In the genomic region with DNA sequence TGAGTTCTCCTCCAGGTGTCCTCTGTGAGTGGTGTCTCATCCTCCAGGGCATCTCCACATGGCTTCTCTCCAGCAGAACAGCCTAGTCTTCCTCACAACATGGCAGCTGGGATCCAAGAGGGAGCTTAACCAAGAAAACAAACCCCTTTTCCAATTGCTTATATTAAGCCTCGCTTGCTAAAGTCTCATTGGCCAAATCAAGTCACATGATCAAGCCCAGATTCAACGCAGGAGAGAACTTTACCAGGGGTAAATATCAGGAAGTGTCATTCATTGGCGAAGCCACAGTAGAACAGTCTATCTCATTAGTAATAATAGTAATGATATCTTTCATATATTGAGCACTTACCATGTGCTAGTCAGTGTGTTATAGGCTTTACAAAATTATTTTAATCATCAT, we compare ENCODE assay signal across 17 cellular contexts. TPM values are rescaled to one million over a fixed set of nuclear protein-coding genes. Genes with fewer than 3 reads are reported as not detected.
DNase-seq lines count a peak whose midpoint lies in the region; ATAC-seq, FAIRE-seq and TF ChIP-seq lines count a peak whose summit lies in the region.
"Had no signal": no experiment of that assay in that cellular context is flagged by ENCODE, and none has a peak within 500 bp of the region (broad histone marks: within the 10 kb centered on the region; RNA-seq: fewer than 3 reads in every experiment).

No MANE protein-coding gene starts in this region.

- in situ Hi-C loops in GM12878 (cut with MboI) = no loop called here

- WGBS in GM12878 (ENCODE audit: insufficient coverage, insufficient replicate concordance, low lambda C conversion rate, missing lambda C conversion rate) = 64% methylated on average over 3 of the region's 3 CpGs

- H3K27ac Mint-ChIP-seq in activated CD4-positive, alpha-beta T cell treated with anti-CD3 and anti-CD28 coated beads for 36 hours = peak overlapping the region; percentile 6

- H3K36me3 Mint-ChIP-seq in activated CD4-positive, alpha-beta T cell treated with anti-CD3 and anti-CD28 coated beads for 36 hours (ENCODE audit: low read depth) = no peaks in the 10 kb centered on the region

- TF ChIP-seq CTCF in GM12878 (IDR thresholded peaks at IDR 0.05 in 2 of 3, conservative IDR thresholded peaks at IDR 0.05 in 1 of 3; ENCODE audit: control insufficient read depth in 2 of 3, extremely low read depth in 1 of 3, insufficient read depth in 1 of 3, low read depth in 3 of 3, low read length in 3 of 3) (no peak), foreskin keratinocyte (conservative IDR thresholded peaks at IDR 0.05) (no peak)

- no TSS peak for BruUV-seq in GM12878 (replicated peaks; lab: Mats Ljungman, UMichigan)

- H2AFZ ChIP-seq in GM12878 (ENCODE audit: control insufficient read depth, low read depth, low read length) = no peak overlapping the region

- H3K79me2 ChIP-seq in GM12878 (ENCODE audit: control insufficient read depth, insufficient read depth, low read length) = peaks cover 30% of the 10 kb centered on the region

- SMC1A ChIA-PET in GM12878 (lab: Charles Lee; ENCODE audit: uncharacterized antibody, unreplicated experiment) = interaction anchor here (0.8 to 10.2 kb wide), 18 partner anchors 11 to 233 kb away, joined by 3 to 178 read pairs (median 23); a partner anchor contains a TSS

- peaks cover 3% of the 10 kb centered on the region for H3K9me3 Mint-ChIP-seq in activated CD4-positive, alpha-beta T cell treated with anti-CD3 and anti-CD28 coated beads for 36 hours (ENCODE audit: low read depth)

- FAIRE-seq in GM12878 (lab: Jason Lieb, UNC) = peak; percentile 61

- RAD21 ChIA-PET in GM12878 (lab: Charles Lee; ENCODE audit: unreplicated experiment) = interaction anchor here (1.3 to 9.9 kb wide), 13 partner anchors 11 to 214 kb away, joined by 3 to 176 read pairs (median 16); a partner anchor contains a TSS

- no peak overlapping the region for H3K9ac ChIP-seq in GM12878 (ENCODE audit: control insufficient read depth, insufficient read depth, low read length)
- H3K9ac ChIP-seq: BLaER1 had no signal

- DNase-seq in activated CD4-positive, alpha-beta T cell treated with anti-CD3 and anti-CD28 coated beads for 36 hours = no peak
- DNase-seq in activated CD4-positive, alpha-beta T cell treated with anti-CD3 and anti-CD28 coated beads, Interleukin-2, amount 50 U/mL, for 4 hours = no peak
- DNase-seq in NAMALWA (ENCODE audit: low spot score) = peak; percentile 7
- DNase-seq in GM12878 (ENCODE audit: low read depth, low spot score) = no peak
- DNase-seq in foreskin keratinocyte = no peak
- DNase-seq in effector CD8-positive, alpha-beta T cell (lab: John Stamatoyannopoulos, UW) = no peak
- DNase-seq in activated CD4-positive, alpha-beta T cell treated with anti-CD3 and anti-CD28 coated beads, Interleukin-2, amount 50 U/mL, for 1 hour = no peak
- DNase-seq: DMS 273 treated with DMSO at 0.1 percent for 48 hours; Kasumi-1; MM.1S; NCI-H1105; NCI-H187; NCI-H345; NK-92 treated with Interleukin-12 subunit alpha and Interleukin-12 subunit beta, amount 100 ng/mL, for 24 hours; RPMI8226 had no signal

- TF ChIP-seq EP300 in GM12878 (IDR thresholded peaks at IDR 0.05; ENCODE audit: borderline replicate concordance in 1 of 2, control insufficient read depth in 1 of 2, low read depth in 2 of 2, low read length in 2 of 2) = no peak

- no peaks in the 10 kb centered on the region for H3K27me3 ChIP-seq in GM12878 (replicated peaks in 1 of 2; ENCODE audit: control insufficient read depth in 2 of 2, insufficient read depth in 2 of 2, low read length in 1 of 2)
- H3K27me3 ChIP-seq in foreskin keratinocyte = no peaks in the 10 kb centered on the region
- H3K27me3 ChIP-seq: BLaER1 had no signal

- H4K20me1 ChIP-seq in GM12878 (ENCODE audit: control insufficient read depth, insufficient read depth) = no peaks in the 10 kb centered on the region
- H4K20me1 ChIP-seq: BLaER1 had no signal

- CTCF ChIA-PET in activated CD4-positive, alpha-beta T cell treated with anti-CD3 and anti-CD28 coated beads for 36 hours (lab: Charles Lee) = interaction anchor here (0.6 to 1.5 kb wide), 2 partner anchors 11 to 36 kb away, joined by 3 to 5 read pairs; no protein-coding TSS in a partner anchor
- CTCF ChIA-PET in GM12878 (lab: Yijun Ruan, JAX) = interaction anchor here (1.0 to 7.1 kb wide), 11 partner anchors 11 to 263 kb away, joined by 3 to 32 read pairs (median 4); no protein-coding TSS in a partner anchor

- POLR2A ChIA-PET in activated CD4-positive, alpha-beta T cell treated with anti-CD3 and anti-CD28 coated beads for 36 hours (lab: Charles Lee) = interaction anchor here (0.6 kb wide), 1 partner anchor 254 kb away, joined by 3 read pairs; no protein-coding TSS in a partner anchor
- POLR2A ChIA-PET in GM12878 (lab: Charles Lee) = interaction anchor here (0.6 to 10.2 kb wide), 18 partner anchors 10 to 1130 kb away, joined by 3 to 166 read pairs (median 4); no protein-coding TSS in a partner anchor

- H3K4me2 ChIP-seq in GM12878 (ENCODE audit: control insufficient read depth, insufficient read depth) = 0 out of 2 replicates have a peak overlapping the region, but pooled peaks have one; percentile 34
- H3K4me2 ChIP-seq: BLaER1 had no signal

- no peaks in the 10 kb centered on the region for H3K36me3 ChIP-seq in GM12878 (ENCODE audit: control insufficient read depth in 2 of 2, insufficient read depth in 2 of 2, low read length in 1 of 2)
- H3K36me3 ChIP-seq: BLaER1 had no signal

- no peak for TF ChIP-seq RAD21 in GM12878 (IDR thresholded peaks at IDR 0.05; ENCODE audit: insufficient read depth, low read depth, low read length)

- H3K9me3 ChIP-seq in GM12878 (replicated peaks; ENCODE audit: control insufficient read depth, insufficient read depth, low read length) = no peaks in the 10 kb centered on the region; the same call in 2 of the 3 replicates
- H3K9me3 ChIP-seq: BLaER1 had no signal

- H3K4me3 Mint-ChIP-seq in activated CD4-positive, alpha-beta T cell treated with anti-CD3 and anti-CD28 coated beads for 36 hours = no peak overlapping the region

- peaks cover 67% of the 10 kb centered on the region for H3K4me1 Mint-ChIP-seq in activated CD4-positive, alpha-beta T cell treated with anti-CD3 and anti-CD28 coated beads for 36 hours

- no peak overlapping the region; the same call in 1 of the 2 replicates for H3K4me3 ChIP-seq in GM12878
- H3K4me3 ChIP-seq: BLaER1 had no signal

- no peak for TF ChIP-seq POLR2A in GM12878 (IDR thresholded peaks at IDR 0.05; ENCODE audit: low read depth, low read length)

- no peaks in the 10 kb centered on the region for H3K27me3 Mint-ChIP-seq in activated CD4-positive, alpha-beta T cell treated with anti-CD3 and anti-CD28 coated beads for 36 hours

- ATAC-seq in activated CD4-positive, alpha-beta T cell treated with anti-CD3 and anti-CD28 coated beads for 36 hours = no peak
- ATAC-seq in GM12878 = peak; percentile 8
- ATAC-seq in HG03565 (IDR thresholded peaks at IDR 0.05; ENCODE audit: unreplicated experiment) = no peak
- no peak for ATAC-seq in foreskin keratinocyte

- H3K27ac ChIP-seq in GM12878 (ENCODE audit: control insufficient read depth, insufficient read depth) (peak overlapping the region; percentile 57), foreskin keratinocyte (no peak overlapping the region)
- H3K27ac ChIP-seq: BLaER1 had no signal

- peaks cover 27% of the 10 kb centered on the region for H3K4me1 ChIP-seq in GM12878 (ENCODE audit: control insufficient read depth, insufficient read depth, low read length)
- H3K4me1 ChIP-seq in foreskin keratinocyte = no peaks in the 10 kb centered on the region

- intact Hi-C loops in activated CD4-positive, alpha-beta T cell treated with anti-CD3 and anti-CD28 coated beads for 36 hours (cut with DNase I, micrococcal nuclease) = no loop called here
- intact Hi-C loops in GM12878 (cut with micrococcal nuclease; ENCODE audit: unreplicated experiment) = no loop called here

TF ChIP-seq in GM12878, 131 proteins besides CTCF, POLR2A, EP300 and RAD21 (continues in another document):
- TF ChIP-seq POLR2AphosphoS5 (IDR thresholded peaks at IDR 0.05; ENCODE audit: low read length) = 0 out of 2 replicates have a peak, but pooled peaks have one; percentile 45

RNA-seq across cellular contexts. Expression of a gene that starts 53.1 kb away (rescaled TPM):
- 10 to 100 TPM; 16.4 to 25.2 TPM for total RNA-seq in activated CD4-positive, alpha-beta T cell treated with anti-CD3 and anti-CD28 coated beads for 36 hours
- 36.3 and 37.4 TPM in 2 replicates for total RNA-seq in GM12878 (2013; cell fraction: nucleolus; rRNA removed)
- total RNA-seq in GM12878 (2014; rRNA removed) = 36.2 and 36.9 TPM in 2 replicates
- total RNA-seq in GM12878 (2014; rRNA removed; fragmentation: Illumina TruSeq; extraction: Trizol) = 44.6 and 46.5 TPM in 2 replicates
- 63.1 and 67.6 TPM in 2 replicates for total RNA-seq in GM12878 (2021)
- polyA plus RNA-seq in GM12878 (2011; ENCODE audit: low read depth) = 8.8 TPM
- 47.3 and 47.4 TPM in 2 replicates for polyA plus RNA-seq in GM12878 (2011; rRNA removed)
- polyA plus RNA-seq in GM12878 (2011; cell fraction: cytosol; rRNA removed) = 51.0 and 62.8 TPM in 2 replicates
- polyA plus RNA-seq in GM12878 (2011; cell fraction: nucleus; rRNA removed) = 33.6 and 47.7 TPM in 2 replicates
- 13.6 and 28.5 TPM in 2 replicates for polyA plus RNA-seq in GM12878 (2012)
- polyA plus RNA-seq in GM12878 (2014; fragmentation: Illumina TruSeq; extraction: Trizol) = 86.9 and 109 TPM in 2 replicates
- 10 to 100 TPM; 11.8 to 16.1 TPM for polyA plus RNA-seq in GM12878 (2014; fragmentation: Nextera tagmentation; extraction: Ambion mirVana)
- 59.1 and 61.4 TPM in 2 replicates for polyA plus RNA-seq in GM12878 (2014; rRNA removed)
- 10 to 100 TPM; 58.4 to 66.1 TPM for polyA plus RNA-seq in GM12878 (2016; fragmentation: Nextera tagmentation; extraction: Ambion mirVana)
- polyA minus RNA-seq in GM12878 (2011; rRNA and poly(A)+ RNA removed) = 32.6 and 52.1 TPM in 2 replicates
- polyA minus RNA-seq in GM12878 (2011; cell fraction: cytosol; rRNA and poly(A)+ RNA removed) = 18.0 and 24.0 TPM in 2 replicates
- 19.7 and 24.1 TPM in 2 replicates for polyA minus RNA-seq in GM12878 (2011; cell fraction: nucleus; rRNA and poly(A)+ RNA removed)
- 32.3 and 46.4 TPM in 2 replicates for total RNA-seq in foreskin keratinocyte
- polyA plus RNA-seq in foreskin keratinocyte = 15.0 and 23.2 TPM in 2 replicates
